Comparison of ENCODE assay signal across 8 cellular contexts in the genomic region with DNA sequence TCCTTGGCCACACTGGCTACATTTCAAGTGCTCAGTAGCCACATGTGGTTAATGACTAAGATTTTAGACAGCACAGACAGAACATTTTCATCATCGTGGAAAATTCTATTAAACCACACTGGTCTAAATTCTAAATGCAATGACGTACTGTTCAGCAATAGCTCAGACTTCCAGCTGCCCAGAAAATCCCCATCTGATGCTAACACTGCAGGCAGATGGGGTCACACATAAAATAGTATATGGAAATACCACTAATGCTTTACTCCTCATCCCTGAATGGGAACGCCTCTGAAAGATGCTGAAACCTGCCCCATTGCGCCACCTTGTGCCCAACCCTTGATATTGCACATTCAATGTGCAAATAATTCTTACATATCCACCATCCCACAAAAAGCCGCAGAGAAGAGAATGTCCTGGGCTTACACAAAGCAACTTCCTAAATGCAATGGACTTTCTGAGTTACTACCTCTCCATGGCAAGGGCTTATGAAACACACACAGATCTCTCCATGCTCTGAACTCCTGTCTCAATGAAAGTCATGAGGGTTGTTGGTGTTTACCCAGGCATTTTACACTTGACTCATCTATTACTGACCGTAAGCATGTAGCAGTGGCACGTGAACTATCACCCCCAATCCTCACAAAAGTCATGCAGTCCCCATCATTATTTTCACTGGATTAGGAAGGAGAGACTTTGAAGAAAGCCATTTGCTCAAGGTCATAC. TPM values are rescaled to one million over a fixed set of nuclear protein-coding genes. Genes with fewer than 3 reads are reported as not detected.
DNase-seq lines count a peak whose midpoint lies in the region; ATAC-seq and TF ChIP-seq lines count a peak whose summit lies in the region.

No MANE protein-coding gene starts in this region.

- peak; percentile 35 for DNase-seq in GDM1 (lab: John Stamatoyannopoulos, UW)
- DNase-seq in NCI-H82 treated with DMSO at 0.1 percent for 48 hours (lab: John Stamatoyannopoulos, UW; ENCODE audit: unreplicated experiment): peak; percentile 46
- DNase-seq in activated CD8-positive, alpha-beta memory T cell treated with anti-CD3 and anti-CD28 coated beads for 24 hours: peak; percentile 78
- peak; percentile 83 for DNase-seq in epithelial cell of proximal tubule (ENCODE audit: low read depth)
- DNase-seq in naive B cell: peak; percentile 28
- DNase-seq in stimulated activated effector memory CD8-positive, alpha-beta T cell treated with anti-CD3 and anti-CD28 coated beads, Interleukin-12 subunit alpha, Interleukin-12 subunit beta, amount 100 ng/mL, for 72 hours (ENCODE audit: low spot score in 2 of 2): peak; percentile 21 to 67

- H3K36me3 Mint-ChIP-seq in naive B cell: no peaks in the 10 kb centered on the region
- no peaks in the 10 kb centered on the region for H3K36me3 Mint-ChIP-seq in stimulated activated effector memory CD8-positive, alpha-beta T cell treated with anti-CD3 and anti-CD28 coated beads, Interleukin-12 subunit alpha, Interleukin-12 subunit beta, amount 100 ng/mL, for 72 hours

- H3K4me1 Mint-ChIP-seq in naive B cell: peaks cover 0 to 4% (median 0%) of the 10 kb centered on the region in 3 donors
- H3K4me1 Mint-ChIP-seq in stimulated activated effector memory CD8-positive, alpha-beta T cell treated with anti-CD3 and anti-CD28 coated beads, Interleukin-12 subunit alpha, Interleukin-12 subunit beta, amount 100 ng/mL, for 72 hours: no peaks in the 10 kb centered on the region

- no peaks in the 10 kb centered on the region for H3K9me3 Mint-ChIP-seq in naive B cell
- no peaks in the 10 kb centered on the region for H3K9me3 Mint-ChIP-seq in stimulated activated effector memory CD8-positive, alpha-beta T cell treated with anti-CD3 and anti-CD28 coated beads, Interleukin-12 subunit alpha, Interleukin-12 subunit beta, amount 100 ng/mL, for 72 hours

- H3K27ac Mint-ChIP-seq in naive B cell: peak overlapping the region in 1 of 6 donors; percentile 16
- H3K27ac Mint-ChIP-seq in stimulated activated effector memory CD8-positive, alpha-beta T cell treated with anti-CD3 and anti-CD28 coated beads, Interleukin-12 subunit alpha, Interleukin-12 subunit beta, amount 100 ng/mL, for 72 hours: no peak overlapping the region

- no peak overlapping the region for H3K4me3 ChIP-seq in epithelial cell of proximal tubule (ENCODE audit: low read depth, low read length)

- H3K4me3 Mint-ChIP-seq in naive B cell: no peak overlapping the region
- no peak overlapping the region for H3K4me3 Mint-ChIP-seq in stimulated activated effector memory CD8-positive, alpha-beta T cell treated with anti-CD3 and anti-CD28 coated beads, Interleukin-12 subunit alpha, Interleukin-12 subunit beta, amount 100 ng/mL, for 72 hours

- peak; percentile 65 for ATAC-seq in HG03520 (IDR thresholded peaks at IDR 0.05; ENCODE audit: unreplicated experiment)
- ATAC-seq in naive B cell (ENCODE audit: low read depth in 2 of 2): peak in 1 of 2 donors; percentile 32
- peak; percentile 58 for ATAC-seq in stimulated activated effector memory CD8-positive, alpha-beta T cell treated with anti-CD3 and anti-CD28 coated beads, Interleukin-12 subunit alpha, Interleukin-12 subunit beta, amount 100 ng/mL, for 72 hours
- ATAC-seq in GM19324 (IDR thresholded peaks at IDR 0.05; ENCODE audit: low FRiP score, unreplicated experiment): no peak

- H3K27me3 Mint-ChIP-seq in naive B cell: peaks cover 10 to 19% (median 18%) of the 10 kb centered on the region in 3 donors

- TF ChIP-seq CTCF in epithelial cell of proximal tubule (conservative IDR thresholded peaks at IDR 0.05; ENCODE audit: low read depth, low read length): peak; percentile 90

RNA-seq across cellular contexts. Expression of gene SLC5A9, which starts 20.3 kb away (rescaled TPM):
- not detected in 2 replicates for total RNA-seq in epithelial cell of proximal tubule
- polyA plus RNA-seq in naive B cell (ENCODE audit: low read depth in 6 of 6): 1 to 10 TPM in 2 of 6 donors, under 1 TPM in 2, not detected in 2; 0.77 to 1.5 (median 1.0) TPM

Comparison
In these comparisons a context has a peak if more than half of its experiments do, and no peak if none do; other contexts are left out.
1. DNase-seq: peak in every context shown above with its lines; median percentile 83 in epithelial cell of proximal tubule; 78 in activated CD8-positive, alpha-beta memory T cell treated with anti-CD3 and anti-CD28 coated beads for 24 hours; 46 in NCI-H82 treated with DMSO at 0.1 percent for 48 hours; 44 in stimulated activated effector memory CD8-positive, alpha-beta T cell treated with anti-CD3 and anti-CD28 coated beads, Interleukin-12 subunit alpha, Interleukin-12 subunit beta, amount 100 ng/mL, for 72 hours; 35 in GDM1; 28 in naive B cell.